18 cellular contexts compared by ENCODE assay signal in genomic region chr12:14482361-14482760, GRCh38.
"Had no signal": no experiment of that assay in that cellular context is flagged by ENCODE, and none has a peak within 500 bp of the region (broad histone marks: within the 10 kb centered on the region; RNA-seq: fewer than 3 reads in every experiment).

No MANE protein-coding gene starts in this region.

- DNase-seq: activated CD4-positive, alpha-beta T cell treated with anti-CD3 and anti-CD28 coated beads for 1 hour; activated CD8-positive, alpha-beta memory T cell treated with anti-CD3 and anti-CD28 coated beads, Interleukin-2, amount 10 ng/mL, durations not matched to agents 7 days and 5 days; activated effector memory CD4-positive, alpha-beta T cell treated with anti-CD3 and anti-CD28 coated beads, Interleukin-2, amount 50 U/mL, for 16 hours; activated T-cell treated with anti-CD3 and anti-CD28 coated beads, Interleukin-2, amount 50 U/mL, for 1 hour; aorta; colonic mucosa; gastrocnemius medialis; head of caudate nucleus; kidney; left lung; naive B cell; pancreas; sigmoid colon; SJCRH30; stimulated activated CD4-positive, alpha-beta T cell treated with anti-CD3 and anti-CD28 coated beads, Interleukin-4, amount 100 ng/mL, for 24 hours; thyroid gland had no signal

- H3K9me3 Mint-ChIP-seq: central memory CD8-positive, alpha-beta T cell; naive B cell; stimulated activated memory B cell treated with anti-CD40 and anti-IgM and Interleukin-4, amounts not matched to agents 10 μg/mL and 1 μg/mL and 100 μg/mL, for 72 hours had no signal

- H3K27me3 Mint-ChIP-seq: activated CD8-positive, alpha-beta memory T cell treated with anti-CD3 and anti-CD28 coated beads, Interleukin-2, amount 10 ng/mL, durations not matched to agents 7 days and 5 days; central memory CD8-positive, alpha-beta T cell; naive B cell; stimulated activated memory B cell treated with anti-CD40 and anti-IgM and Interleukin-4, amounts not matched to agents 10 μg/mL and 1 μg/mL and 100 μg/mL, for 72 hours had no signal

- H3K27ac Mint-ChIP-seq: activated CD8-positive, alpha-beta memory T cell treated with anti-CD3 and anti-CD28 coated beads, Interleukin-2, amount 10 ng/mL, durations not matched to agents 7 days and 5 days; stimulated activated memory B cell treated with anti-CD40 and anti-IgM and Interleukin-4, amounts not matched to agents 10 μg/mL and 1 μg/mL and 100 μg/mL, for 72 hours had no signal

- H3K4me1 Mint-ChIP-seq: stimulated activated memory B cell treated with anti-CD40 and anti-IgM and Interleukin-4, amounts not matched to agents 10 μg/mL and 1 μg/mL and 100 μg/mL, for 72 hours had no signal

- H3K4me3 Mint-ChIP-seq: activated CD8-positive, alpha-beta memory T cell treated with anti-CD3 and anti-CD28 coated beads, Interleukin-2, amount 10 ng/mL, durations not matched to agents 7 days and 5 days; central memory CD8-positive, alpha-beta T cell; naive B cell; stimulated activated memory B cell treated with anti-CD40 and anti-IgM and Interleukin-4, amounts not matched to agents 10 μg/mL and 1 μg/mL and 100 μg/mL, for 72 hours had no signal

- ATAC-seq: activated CD8-positive, alpha-beta memory T cell treated with anti-CD3 and anti-CD28 coated beads, Interleukin-2, amount 10 ng/mL, durations not matched to agents 7 days and 5 days; gastrocnemius medialis; left lung; pancreas; stimulated activated memory B cell treated with anti-CD40 and anti-IgM and Interleukin-4, amounts not matched to agents 10 μg/mL and 1 μg/mL and 100 μg/mL, for 72 hours had no signal
